Comparison of ENCODE assay signal across 1 cellular context in the genomic region with DNA sequence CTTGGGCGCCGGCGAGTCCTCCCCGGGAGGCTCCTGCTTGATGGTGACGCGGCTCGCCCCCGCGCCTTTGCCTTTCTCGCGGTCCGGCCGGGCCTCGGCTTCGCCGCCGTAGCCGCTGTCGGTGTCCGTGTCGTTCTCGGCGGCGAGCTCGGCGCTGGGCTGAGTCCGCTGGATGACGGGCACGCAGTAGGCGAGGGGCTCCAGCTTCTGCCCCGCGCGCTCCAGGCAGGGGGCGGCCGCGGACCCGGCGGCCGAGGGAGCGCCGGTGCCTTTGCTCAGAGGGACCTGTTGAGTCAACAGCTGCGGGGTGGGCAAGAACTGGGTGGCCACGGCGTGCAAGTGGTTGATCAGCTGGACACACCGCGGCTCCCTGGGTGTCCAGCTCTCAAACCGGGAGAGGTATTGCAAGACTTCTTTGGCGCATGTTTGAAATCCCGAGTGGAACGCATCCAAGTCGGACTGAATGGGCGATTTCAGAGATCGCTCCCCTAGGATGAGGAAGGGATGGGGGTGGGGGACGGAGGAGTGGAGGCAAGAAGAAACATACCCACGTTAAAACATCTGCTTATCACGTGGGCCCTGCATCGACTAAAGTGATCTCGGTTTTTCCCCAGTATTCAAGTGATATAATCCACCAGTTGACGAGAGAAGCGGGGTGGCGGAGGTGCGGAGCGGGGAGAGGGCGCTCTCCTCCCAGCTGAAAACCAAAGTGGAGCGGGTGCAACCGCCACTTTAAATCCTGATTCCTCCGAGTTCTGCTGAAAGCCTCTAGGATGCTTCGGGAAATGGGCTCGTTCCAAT.
TF ChIP-seq lines count a peak whose summit lies in the region.

No MANE protein-coding gene starts in this region.

TF ChIP-seq in K562, 482 proteins besides CTCF, POLR2A, EP300 and RAD21 (continued from another document):
- TF ChIP-seq, protein P1, sequence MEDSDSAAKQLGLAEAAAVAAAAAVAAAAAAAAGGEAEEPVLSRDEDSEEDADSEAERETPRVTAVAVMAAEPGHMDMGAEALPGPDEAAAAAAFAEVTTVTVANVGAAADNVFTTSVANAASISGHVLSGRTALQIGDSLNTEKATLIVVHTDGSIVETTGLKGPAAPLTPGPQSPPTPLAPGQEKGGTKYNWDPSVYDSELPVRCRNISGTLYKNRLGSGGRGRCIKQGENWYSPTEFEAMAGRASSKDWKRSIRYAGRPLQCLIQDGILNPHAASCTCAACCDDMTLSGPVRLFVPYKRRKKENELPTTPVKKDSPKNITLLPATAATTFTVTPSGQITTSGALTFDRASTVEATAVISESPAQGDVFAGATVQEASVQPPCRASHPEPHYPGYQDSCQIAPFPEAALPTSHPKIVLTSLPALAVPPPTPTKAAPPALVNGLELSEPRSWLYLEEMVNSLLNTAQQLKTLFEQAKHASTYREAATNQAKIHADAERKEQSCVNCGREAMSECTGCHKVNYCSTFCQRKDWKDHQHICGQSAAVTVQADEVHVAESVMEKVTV (CRISPR knock-in tag; IDR thresholded peaks at IDR 0.05), result peak; percentile 64
- TF ChIP-seq, protein P2, sequence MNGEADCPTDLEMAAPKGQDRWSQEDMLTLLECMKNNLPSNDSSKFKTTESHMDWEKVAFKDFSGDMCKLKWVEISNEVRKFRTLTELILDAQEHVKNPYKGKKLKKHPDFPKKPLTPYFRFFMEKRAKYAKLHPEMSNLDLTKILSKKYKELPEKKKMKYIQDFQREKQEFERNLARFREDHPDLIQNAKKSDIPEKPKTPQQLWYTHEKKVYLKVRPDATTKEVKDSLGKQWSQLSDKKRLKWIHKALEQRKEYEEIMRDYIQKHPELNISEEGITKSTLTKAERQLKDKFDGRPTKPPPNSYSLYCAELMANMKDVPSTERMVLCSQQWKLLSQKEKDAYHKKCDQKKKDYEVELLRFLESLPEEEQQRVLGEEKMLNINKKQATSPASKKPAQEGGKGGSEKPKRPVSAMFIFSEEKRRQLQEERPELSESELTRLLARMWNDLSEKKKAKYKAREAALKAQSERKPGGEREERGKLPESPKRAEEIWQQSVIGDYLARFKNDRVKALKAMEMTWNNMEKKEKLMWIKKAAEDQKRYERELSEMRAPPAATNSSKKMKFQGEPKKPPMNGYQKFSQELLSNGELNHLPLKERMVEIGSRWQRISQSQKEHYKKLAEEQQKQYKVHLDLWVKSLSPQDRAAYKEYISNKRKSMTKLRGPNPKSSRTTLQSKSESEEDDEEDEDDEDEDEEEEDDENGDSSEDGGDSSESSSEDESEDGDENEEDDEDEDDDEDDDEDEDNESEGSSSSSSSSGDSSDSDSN (IDR thresholded peaks at IDR 0.05; ENCODE audit: borderline replicate concordance in 1 of 2, low read depth in 2 of 2, low read length in 2 of 2), result 0 out of 4 replicates have a peak, but pooled peaks of 1 of the 2 experiments have one; percentile 17
- TF ChIP-seq CBX2 (IDR thresholded peaks at IDR 0.05; ENCODE audit: insufficient read depth, low read length, poor library complexity, severe bottlenecking) (peak; percentile 79), EGR1 (conservative IDR thresholded peaks at IDR 0.05) (peak; percentile 39; the same call in 1 of the 2 replicates), PTRF (tag; IDR thresholded peaks at IDR 0.05) (no peak), EZH2 (IDR thresholded peaks at IDR 0.05; ENCODE audit: borderline replicate concordance, low read depth, low read length) (peak; percentile 83), CBX8 (IDR thresholded peaks at IDR 0.05; ENCODE audit: borderline replicate concordance, extremely low read depth, low read depth, low read length, poor library complexity, severe bottlenecking) (peak; percentile 81), CCAR2 (IDR thresholded peaks at IDR 0.05; ENCODE audit: low read depth, low read length) (no peak)
